ENCODE assay signal across 18 cellular contexts in the genomic region with DNA sequence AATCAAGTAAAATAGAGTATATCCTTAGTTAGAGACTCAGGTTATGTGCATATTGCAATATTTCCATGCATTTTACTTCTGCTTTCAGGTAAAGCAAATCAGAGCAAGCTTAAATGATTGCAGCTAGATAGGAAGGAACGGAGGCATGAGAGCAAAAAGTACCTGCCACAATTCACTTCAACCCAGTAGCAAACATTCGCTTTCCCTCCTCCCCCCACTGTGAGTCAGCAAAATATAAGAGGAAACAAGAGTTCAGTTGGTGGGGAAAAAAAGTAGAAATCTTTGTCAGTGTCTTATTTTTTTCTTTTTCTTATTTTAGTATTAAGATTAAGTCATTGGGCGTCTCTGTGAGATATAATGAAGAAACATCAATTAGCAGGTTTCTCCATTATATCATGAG.
A peak's percentile ranks its signal among the peaks of the same experiment; 100 is the strongest.
DNase-seq lines count a peak whose midpoint lies in the region; ATAC-seq and TF ChIP-seq lines count a peak whose summit lies in the region.
"Had no signal": no experiment of that assay in that cellular context is flagged by ENCODE, and none has a peak within 500 bp of the region (broad histone marks: within the 10 kb centered on the region; RNA-seq: fewer than 3 reads in every experiment).

No MANE protein-coding gene starts in this region.

- no peaks in the 10 kb centered on the region for H3F3A ChIP-seq in GM23338 (replicated peaks; ENCODE audit: low read depth)

- H3K27me3 ChIP-seq in GM23338 (ENCODE audit: insufficient read depth) = no peaks in the 10 kb centered on the region
- H3K27me3 ChIP-seq: hepatocyte, sigmoid colon had no signal

- H3K27me3 Mint-ChIP-seq in GM23338 (ENCODE audit: insufficient read depth, low read depth, poor library complexity) (peaks cover 1% of the 10 kb centered on the region), endothelial cell (ENCODE audit: unreplicated experiment) (no peaks in the 10 kb centered on the region)
- peaks cover 0 to 5% of the 10 kb centered on the region in 2 donors for H3K27me3 Mint-ChIP-seq in stimulated activated naive B cell treated with anti-CD40 and anti-IgM and Interleukin-4, amounts not matched to agents 10 μg/mL and 1 μg/mL and 100 μg/mL, for 72 hours
- H3K27me3 Mint-ChIP-seq: activated B cell treated with CpG ODN at 0.5 μM for 24 hours had no signal

- no peak for TF ChIP-seq CTCF in GM23338 (conservative IDR thresholded peaks at IDR 0.05; ENCODE audit: low read depth in 2 of 2)
- TF ChIP-seq CTCF in choroid plexus epithelial cell (conservative IDR thresholded peaks at IDR 0.05; ENCODE audit: low read depth, low read length) = no peak
- TF ChIP-seq CTCF in endothelial cell (IDR thresholded peaks at IDR 0.05; ENCODE audit: unreplicated experiment) = no peak

- H2AFZ ChIP-seq in GM23338 = peak overlapping the region; percentile 30; the same call in 1 of the 2 replicates
- H2AFZ ChIP-seq: hepatocyte had no signal

- peaks cover under 1% of the 10 kb centered on the region; the same call in 1 of the 2 replicates for H3K9me2 ChIP-seq in GM23338 (ENCODE audit: insufficient read depth)

- H3K4me3 ChIP-seq in GM23338 = no peak overlapping the region
- no peak overlapping the region for H3K4me3 ChIP-seq in choroid plexus epithelial cell (ENCODE audit: low read depth, low read length)
- H3K4me3 ChIP-seq: hepatocyte, mucosa of descending colon, sigmoid colon had no signal

- H3K4me1 Mint-ChIP-seq in GM23338 (peaks cover 14% of the 10 kb centered on the region), endothelial cell (ENCODE audit: unreplicated experiment) (peaks cover 2% of the 10 kb centered on the region)
- H3K4me1 Mint-ChIP-seq in stimulated activated naive B cell treated with anti-CD40 and anti-IgM and Interleukin-4, amounts not matched to agents 10 μg/mL and 1 μg/mL and 100 μg/mL, for 72 hours = peaks cover 2 to 5% of the 10 kb centered on the region in 2 donors
- H3K4me1 Mint-ChIP-seq: activated B cell treated with CpG ODN at 0.5 μM for 24 hours had no signal

- H3K27ac Mint-ChIP-seq in GM23338 = peak overlapping the region; percentile 88
- peak overlapping the region; percentile 31 for H3K27ac Mint-ChIP-seq in stimulated activated naive B cell treated with anti-CD40 and anti-IgM and Interleukin-4, amounts not matched to agents 10 μg/mL and 1 μg/mL and 100 μg/mL, for 72 hours
- no peak overlapping the region for H3K27ac Mint-ChIP-seq in endothelial cell (ENCODE audit: unreplicated experiment)
- H3K27ac Mint-ChIP-seq: activated B cell treated with CpG ODN at 0.5 μM for 24 hours; activated T-helper 2 cell treated with anti-CD3 and anti-CD28 coated beads, Interferon-gamma antibody, Interleukin-2, Interleukin-4, amounts not matched to agents 10 μg/mL and 5 μg/mL and 100 μg/mL, durations not matched to agents 14 hours and 24 hours and 36 hours had no signal

- no peaks in the 10 kb centered on the region for H3K79me2 ChIP-seq in GM23338 (replicated peaks; ENCODE audit: insufficient read depth)
- H3K79me2 ChIP-seq: hepatocyte had no signal

- peaks cover 12% of the 10 kb centered on the region for H3K4me1 ChIP-seq in GM23338 (ENCODE audit: insufficient read depth)
- H3K4me1 ChIP-seq: sigmoid colon had no signal

- no peak; the same call in 2 of the 3 replicates for ATAC-seq in GM23338
- peak in 1 of 2 donors; percentile 18 for ATAC-seq in stimulated activated naive B cell treated with anti-CD40 and anti-IgM and Interleukin-4, amounts not matched to agents 10 μg/mL and 1 μg/mL and 100 μg/mL, for 72 hours (replicated peaks)
- no peak for ATAC-seq in GM19324 (IDR thresholded peaks at IDR 0.05; ENCODE audit: low FRiP score, unreplicated experiment)
- ATAC-seq: left cardiac atrium, mucosa of descending colon had no signal

- no peaks in the 10 kb centered on the region for H4K20me1 ChIP-seq in GM23338 (replicated peaks; ENCODE audit: insufficient read depth)

- no peak overlapping the region for H3K27ac ChIP-seq in GM23338 (ENCODE audit: low read depth)
- H3K27ac ChIP-seq: hepatocyte, sigmoid colon had no signal

- H3K4me3 Mint-ChIP-seq in GM23338 (0 out of 3 replicates have a peak overlapping the region, but pooled peaks have one; percentile 25), endothelial cell (ENCODE audit: unreplicated experiment) (no peak overlapping the region)
- H3K4me3 Mint-ChIP-seq in stimulated activated naive B cell treated with anti-CD40 and anti-IgM and Interleukin-4, amounts not matched to agents 10 μg/mL and 1 μg/mL and 100 μg/mL, for 72 hours = no peak overlapping the region
- H3K4me3 Mint-ChIP-seq: activated B cell treated with CpG ODN at 0.5 μM for 24 hours had no signal

- H3K9me3 Mint-ChIP-seq in GM23338 = peaks cover 4% of the 10 kb centered on the region; the same call in 1 of the 3 replicates
- H3K9me3 Mint-ChIP-seq in stimulated activated naive B cell treated with anti-CD40 and anti-IgM and Interleukin-4, amounts not matched to agents 10 μg/mL and 1 μg/mL and 100 μg/mL, for 72 hours = peaks cover 0 to 1% of the 10 kb centered on the region in 2 donors
- H3K9me3 Mint-ChIP-seq in endothelial cell (ENCODE audit: unreplicated experiment) = no peaks in the 10 kb centered on the region
- H3K9me3 Mint-ChIP-seq: activated B cell treated with CpG ODN at 0.5 μM for 24 hours; activated T-helper 2 cell treated with anti-CD3 and anti-CD28 coated beads, Interferon-gamma antibody, Interleukin-2, Interleukin-4, amounts not matched to agents 10 μg/mL and 5 μg/mL and 100 μg/mL, durations not matched to agents 14 hours and 24 hours and 36 hours had no signal

- no peaks in the 10 kb centered on the region for H3K36me3 ChIP-seq in GM23338 (ENCODE audit: insufficient read depth)
- H3K36me3 ChIP-seq: sigmoid colon had no signal

- no peak for DNase-seq in GM23338 (ENCODE audit: low spot score)
- peak; percentile 74 for DNase-seq in NOMO-1 treated with DMSO at 0.1 percent for 48 hours (lab: John Stamatoyannopoulos, UW; ENCODE audit: unreplicated experiment)
- DNase-seq in choroid plexus epithelial cell (ENCODE audit: low read depth) = peak; percentile 16
- DNase-seq in stimulated activated naive B cell treated with anti-CD40 and anti-IgM and Interleukin-4, amounts not matched to agents 10 μg/mL and 1 μg/mL and 100 μg/mL, for 72 hours = no peak
- no peak for DNase-seq in endothelial cell (ENCODE audit: low spot score)
- no peak for DNase-seq in SIG-M5 (lab: John Stamatoyannopoulos, UW)
- DNase-seq: activated B cell treated with CpG ODN at 0.5 μM for 24 hours, amniotic stem cell, left cardiac atrium, mucosa of descending colon, NCI-H2081 treated with DMSO at 0.1 percent for 48 hours, NCI-H69, sigmoid colon, substantia nigra, T-helper 1 cell had no signal

- 0 out of 2 replicates have a peak overlapping the region, but pooled peaks have one; percentile 17 for H3K4me2 ChIP-seq in GM23338
- H3K4me2 ChIP-seq: hepatocyte had no signal

- H3K36me3 Mint-ChIP-seq in GM23338 (ENCODE audit: low read depth) = no peaks in the 10 kb centered on the region
- no peaks in the 10 kb centered on the region for H3K36me3 Mint-ChIP-seq in stimulated activated naive B cell treated with anti-CD40 and anti-IgM and Interleukin-4, amounts not matched to agents 10 μg/mL and 1 μg/mL and 100 μg/mL, for 72 hours
- no peaks in the 10 kb centered on the region for H3K36me3 Mint-ChIP-seq in endothelial cell (ENCODE audit: low read depth, unreplicated experiment)

TF ChIP-seq in GM23338, 12 proteins besides CTCF, POLR2A, EP300 and RAD21 (continues in another document):
- TF ChIP-seq EZH2 (IDR thresholded peaks at IDR 0.05; ENCODE audit: low read depth, unreplicated experiment) (no peak), JUNB (IDR thresholded peaks at IDR 0.05; ENCODE audit: unreplicated experiment) (no peak), NANOG (IDR thresholded peaks at IDR 0.05; ENCODE audit: borderline replicate concordance) (no peak), CREB1 (CRISPR knock-in tag; IDR thresholded peaks at IDR 0.05; ENCODE audit: low read depth) (no peak), ZNF114 (CRISPR knock-in tag; IDR thresholded peaks at IDR 0.05) (no peak), STAT1 (IDR thresholded peaks at IDR 0.05; ENCODE audit: unreplicated experiment) (no peak), POLR2AphosphoS5 (IDR thresholded peaks at IDR 0.05; ENCODE audit: low read depth) (no peak), ZNF331 (CRISPR knock-in tag; IDR thresholded peaks at IDR 0.05; ENCODE audit: low read depth) (no peak), EZH2phosphoT487 (IDR thresholded peaks at IDR 0.05; ENCODE audit: unreplicated experiment) (no peak)
- TF ChIP-seq, protein P1, sequence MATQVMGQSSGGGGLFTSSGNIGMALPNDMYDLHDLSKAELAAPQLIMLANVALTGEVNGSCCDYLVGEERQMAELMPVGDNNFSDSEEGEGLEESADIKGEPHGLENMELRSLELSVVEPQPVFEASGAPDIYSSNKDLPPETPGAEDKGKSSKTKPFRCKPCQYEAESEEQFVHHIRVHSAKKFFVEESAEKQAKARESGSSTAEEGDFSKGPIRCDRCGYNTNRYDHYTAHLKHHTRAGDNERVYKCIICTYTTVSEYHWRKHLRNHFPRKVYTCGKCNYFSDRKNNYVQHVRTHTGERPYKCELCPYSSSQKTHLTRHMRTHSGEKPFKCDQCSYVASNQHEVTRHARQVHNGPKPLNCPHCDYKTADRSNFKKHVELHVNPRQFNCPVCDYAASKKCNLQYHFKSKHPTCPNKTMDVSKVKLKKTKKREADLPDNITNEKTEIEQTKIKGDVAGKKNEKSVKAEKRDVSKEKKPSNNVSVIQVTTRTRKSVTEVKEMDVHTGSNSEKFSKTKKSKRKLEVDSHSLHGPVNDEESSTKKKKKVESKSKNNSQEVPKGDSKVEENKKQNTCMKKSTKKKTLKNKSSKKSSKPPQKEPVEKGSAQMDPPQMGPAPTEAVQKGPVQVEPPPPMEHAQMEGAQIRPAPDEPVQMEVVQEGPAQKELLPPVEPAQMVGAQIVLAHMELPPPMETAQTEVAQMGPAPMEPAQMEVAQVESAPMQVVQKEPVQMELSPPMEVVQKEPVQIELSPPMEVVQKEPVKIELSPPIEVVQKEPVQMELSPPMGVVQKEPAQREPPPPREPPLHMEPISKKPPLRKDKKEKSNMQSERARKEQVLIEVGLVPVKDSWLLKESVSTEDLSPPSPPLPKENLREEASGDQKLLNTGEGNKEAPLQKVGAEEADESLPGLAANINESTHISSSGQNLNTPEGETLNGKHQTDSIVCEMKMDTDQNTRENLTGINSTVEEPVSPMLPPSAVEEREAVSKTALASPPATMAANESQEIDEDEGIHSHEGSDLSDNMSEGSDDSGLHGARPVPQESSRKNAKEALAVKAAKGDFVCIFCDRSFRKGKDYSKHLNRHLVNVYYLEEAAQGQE (IDR thresholded peaks at IDR 0.05; ENCODE audit: unreplicated experiment) = no peak

Comparison
In these comparisons a context has a peak if more than half of its experiments do, and no peak if none do; other contexts are left out.
1. DNase-seq: peak in NOMO-1 treated with DMSO at 0.1 percent for 48 hours (single experiment) and choroid plexus epithelial cell (single experiment); none in GM23338 (single experiment), stimulated activated naive B cell treated with anti-CD40 and anti-IgM and Interleukin-4, amounts not matched to agents 10 μg/mL and 1 μg/mL and 100 μg/mL, for 72 hours (single experiment), endothelial cell (single experiment) and SIG-M5 (single experiment).